15 cellular contexts compared by ENCODE assay signal in the genomic region with DNA sequence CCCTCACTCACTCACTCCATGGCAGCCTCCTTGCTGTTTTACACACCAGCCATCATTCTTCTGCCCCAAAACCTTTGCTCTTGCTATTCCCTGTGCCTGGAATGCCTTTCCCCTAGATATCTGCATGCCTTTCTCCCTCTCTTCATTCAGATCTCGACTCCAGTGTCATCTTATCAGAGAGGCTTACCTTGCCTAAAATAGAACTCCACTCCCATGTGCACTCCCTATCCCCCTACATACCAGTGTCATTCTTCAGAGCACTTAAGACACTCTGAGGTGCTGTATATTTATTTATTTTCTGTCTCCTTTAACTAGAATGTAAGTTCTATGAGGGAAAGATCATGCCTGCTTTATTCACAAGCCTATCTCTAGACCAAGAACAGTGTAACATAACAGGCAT. TPM values are rescaled to one million over a fixed set of nuclear protein-coding genes. Genes with fewer than 3 reads are reported as not detected.
A peak's percentile ranks its signal among the peaks of the same experiment; 100 is the strongest.
DNase-seq lines count a peak whose midpoint lies in the region; ATAC-seq and TF ChIP-seq lines count a peak whose summit lies in the region.
"Had no signal": no experiment of that assay in that cellular context is flagged by ENCODE, and none has a peak within 500 bp of the region (broad histone marks: within the 10 kb centered on the region; RNA-seq: fewer than 3 reads in every experiment).

No MANE protein-coding gene starts in this region.

- no peaks in the 10 kb centered on the region for H3K9me3 ChIP-seq in H9 (ENCODE audit: control insufficient read depth, low read depth, low read length)
- no peaks in the 10 kb centered on the region for H3K9me3 ChIP-seq in body of pancreas
- no peaks in the 10 kb centered on the region for H3K9me3 ChIP-seq in T-helper 17 cell (ENCODE audit: control insufficient read depth, low read length, poor library complexity, severe bottlenecking)
- H3K9me3 ChIP-seq: BLaER1, HAP-1 had no signal

- no peaks in the 10 kb centered on the region for H3K27me3 Mint-ChIP-seq in H9 (ENCODE audit: low read depth)
- no peaks in the 10 kb centered on the region for H3K27me3 Mint-ChIP-seq in T-helper 17 cell

- no peak overlapping the region for H2BK20ac ChIP-seq in H9 (ENCODE audit: low read depth, low read length, poor library complexity, severe bottlenecking)

- ATAC-seq in Right ventricle myocardium superior (ENCODE audit: poor library complexity): peak; percentile 72
- ATAC-seq in HG03521 (IDR thresholded peaks at IDR 0.05; ENCODE audit: unreplicated experiment): no peak
- no peak for ATAC-seq in body of pancreas
- no peak for ATAC-seq in T-helper 17 cell
- ATAC-seq: CD8-positive, alpha-beta T cell; GM12878 had no signal

- H3K79me1 ChIP-seq in H9 (ENCODE audit: insufficient read depth, low read depth, low read length, poor library complexity, severe bottlenecking) (no peaks in the 10 kb centered on the region), mesendoderm (ENCODE audit: low read length) (no peaks in the 10 kb centered on the region)

- H4K5ac ChIP-seq in H9 (ENCODE audit: insufficient read length, low read depth, low read length): no peak overlapping the region
- no peak overlapping the region for H4K5ac ChIP-seq in mesendoderm (ENCODE audit: low read length)

- no peaks in the 10 kb centered on the region for H3K9me3 Mint-ChIP-seq in H9

- H3K4me3 Mint-ChIP-seq in H9: no peak overlapping the region
- no peak overlapping the region for H3K4me3 Mint-ChIP-seq in T-helper 17 cell
- H3K4me3 Mint-ChIP-seq: CD14-positive monocyte; CD8-positive, alpha-beta T cell had no signal

- H3K9ac ChIP-seq in H9 (ENCODE audit: extremely low read depth, insufficient read length, low read length) (no peak overlapping the region), mesendoderm (ENCODE audit: low read length) (no peak overlapping the region)
- H3K9ac ChIP-seq: BLaER1 had no signal

- H3K4me1 ChIP-seq in H9 (ENCODE audit: insufficient read depth, low read length): no peaks in the 10 kb centered on the region; the same call in 1 of the 2 replicates
- no peaks in the 10 kb centered on the region for H3K4me1 ChIP-seq in mesendoderm (ENCODE audit: control insufficient read depth, low read depth, low read length)
- H3K4me1 ChIP-seq in body of pancreas: no peaks in the 10 kb centered on the region
- H3K4me1 ChIP-seq: BLaER1 had no signal

- H3K4me3 ChIP-seq in mesendoderm (ENCODE audit: low read length) (no peak overlapping the region), body of pancreas (no peak overlapping the region)
- H3K4me3 ChIP-seq: BLaER1, GM12878, HAP-1 had no signal

- no peak overlapping the region for H2AK5ac ChIP-seq in H9 (ENCODE audit: insufficient read length, low read length)
- no peak overlapping the region for H2AK5ac ChIP-seq in mesendoderm (ENCODE audit: low read length)

- no peak overlapping the region for H2BK12ac ChIP-seq in H9 (ENCODE audit: insufficient read length, low read depth, low read length)

- no peaks in the 10 kb centered on the region for H4K20me1 ChIP-seq in H9 (ENCODE audit: control insufficient read depth, insufficient read depth, insufficient read length)
- H4K20me1 ChIP-seq: BLaER1 had no signal

- DNase-seq in Right ventricle myocardium superior (no peak), cardiac septum (ENCODE audit: low spot score) (no peak), H9 (no peak), mesendoderm (peak; percentile 17), body of pancreas (no peak), T-helper 17 cell (no peak)
- DNase-seq: 8988T; Calu3; CD8-positive, alpha-beta T cell; DMS79 treated with DMSO at 0.1 percent for 48 hours had no signal

- peak overlapping the region; percentile 6 to 30 (median 25); a peak in 2 of 7 replicates for H3K27ac Mint-ChIP-seq in H9
- no peak overlapping the region for H3K27ac Mint-ChIP-seq in T-helper 17 cell
- H3K27ac Mint-ChIP-seq: CD8-positive, alpha-beta T cell had no signal

- H3K79me2 ChIP-seq in H9 (ENCODE audit: insufficient read depth, low read length) (no peaks in the 10 kb centered on the region), mesendoderm (ENCODE audit: control insufficient read depth, insufficient read depth, low read length) (no peaks in the 10 kb centered on the region)

- no peak overlapping the region for H2BK15ac ChIP-seq in H9 (ENCODE audit: low read depth, low read length)
- no peak overlapping the region for H2BK15ac ChIP-seq in mesendoderm (replicated peaks; ENCODE audit: low read depth)

- H2BK120ac ChIP-seq in H9 (ENCODE audit: low read depth, low read length, poor library complexity, severe bottlenecking): no peak overlapping the region
- no peak overlapping the region for H2BK120ac ChIP-seq in mesendoderm (ENCODE audit: low read depth, low read length)

- no peak overlapping the region for H4K91ac ChIP-seq in H9 (ENCODE audit: insufficient read length, low read depth, low read length)

- H3T11ph ChIP-seq in H9 (ENCODE audit: low read length): no peak overlapping the region

- H3K23ac ChIP-seq in H9 (ENCODE audit: insufficient read length, low read depth, low read length) (no peak overlapping the region), mesendoderm (ENCODE audit: low read length) (no peak overlapping the region)

- intact Hi-C loops in Right ventricle myocardium superior (cut with DNase I): no loop called here
- intact Hi-C loops in cardiac septum (cut with DNase I): no loop called here
- intact Hi-C loops in body of pancreas (cut with DNase I): no loop called here

- H2BK5ac ChIP-seq in H9 (ENCODE audit: insufficient read length, low read length) (no peak overlapping the region), mesendoderm (ENCODE audit: low read length) (no peak overlapping the region)

- H4K8ac ChIP-seq in H9 (replicated peaks; ENCODE audit: insufficient read length, low read depth, low read length) (no peak overlapping the region), mesendoderm (ENCODE audit: low read depth, low read length) (no peak overlapping the region)

- H2AFZ ChIP-seq in H9 (ENCODE audit: low read length): no peak overlapping the region

- no peak overlapping the region for H3K18ac ChIP-seq in H9 (ENCODE audit: insufficient read length, low read depth, low read length)
- no peak overlapping the region for H3K18ac ChIP-seq in mesendoderm (ENCODE audit: low read length)

- no CpG with 5 or more reads among the region's 1 CpG for WGBS in H9 (ENCODE audit: extremely low coverage, insufficient read length, low lambda C conversion rate)
- WGBS in mesendoderm (ENCODE audit: extremely low coverage, insufficient coverage, low lambda C conversion rate): no CpG with 5 or more reads among the region's 1 CpG
- 31 to 55% methylated on average over 1 of the region's 1 CpG for WGBS in body of pancreas, 2 donors

- no peaks in the 10 kb centered on the region for H3K23me2 ChIP-seq in H9 (ENCODE audit: insufficient read length, low read depth, low read length, poor library complexity, severe bottlenecking)

- TF ChIP-seq POLR2A in body of pancreas (IDR thresholded peaks at IDR 0.05): no peak

- TF ChIP-seq CTCF in H9 (conservative IDR thresholded peaks at IDR 0.05) (no peak), body of pancreas (IDR thresholded peaks at IDR 0.05) (no peak)

- H3K27ac ChIP-seq in H9 (ENCODE audit: insufficient read length, low read depth, low read length) (no peak overlapping the region), mesendoderm (ENCODE audit: low read depth, low read length) (no peak overlapping the region), body of pancreas (no peak overlapping the region)
- H3K27ac ChIP-seq: BLaER1 had no signal

- H3K4me1 Mint-ChIP-seq in H9 (peaks cover 2 to 3% of the 10 kb centered on the region in 2 experiments; a peak in 3 of 4 replicates), T-helper 17 cell (peaks cover 3% of the 10 kb centered on the region)

- no peak overlapping the region for H3K14ac ChIP-seq in H9 (ENCODE audit: insufficient read depth, low read length)

- no peaks in the 10 kb centered on the region for H3K36me3 ChIP-seq in mesendoderm (ENCODE audit: control insufficient read depth, insufficient read depth, low read length)
- H3K36me3 ChIP-seq in body of pancreas (replicated peaks in 1 of 2; ENCODE audit: insufficient read depth in 1 of 2, low read depth in 2 of 2): no peaks in the 10 kb centered on the region

- no peaks in the 10 kb centered on the region for H3K27me3 ChIP-seq in H9 (ENCODE audit: insufficient read depth, low read length)
- H3K27me3 ChIP-seq in mesendoderm (ENCODE audit: insufficient read depth, low read length, poor library complexity): no peaks in the 10 kb centered on the region
- no peaks in the 10 kb centered on the region for H3K27me3 ChIP-seq in body of pancreas
- H3K27me3 ChIP-seq: BLaER1 had no signal

- H3K4me2 ChIP-seq in H9 (ENCODE audit: insufficient read depth, insufficient read length, low read length) (no peak overlapping the region), mesendoderm (ENCODE audit: low read length) (no peak overlapping the region)
- H3K4me2 ChIP-seq: BLaER1 had no signal

- H3K56ac ChIP-seq in H9 (ENCODE audit: insufficient read length, low read depth, low read length) (no peak overlapping the region), mesendoderm (ENCODE audit: low read length) (no peak overlapping the region)

- peaks cover 11 to 39% (median 32%) of the 10 kb centered on the region in 3 experiments; a peak in 6 of 7 replicates for H3K36me3 Mint-ChIP-seq in H9 (ENCODE audit: insufficient read depth in 1 of 3, low read depth in 3 of 3)
- H3K36me3 Mint-ChIP-seq in T-helper 17 cell (ENCODE audit: low read depth): no peaks in the 10 kb centered on the region

- no peak overlapping the region for H3K4ac ChIP-seq in H9 (ENCODE audit: low read depth, low read length)
- no peak overlapping the region for H3K4ac ChIP-seq in mesendoderm (ENCODE audit: low read depth, low read length)

RNA-seq across cellular contexts. Expression of a gene that starts 45.1 kb away (rescaled TPM):
- 1.7 TPM for total RNA-seq in Right ventricle myocardium superior
- 2.8 TPM for total RNA-seq in cardiac septum
- 32.9 and 38.3 TPM in 2 replicates for total RNA-seq in H9 (2021)
- polyA plus RNA-seq in mesendoderm (2013, experiment 1 of 2): 28.8 TPM
- 27.5 TPM for polyA plus RNA-seq in mesendoderm (2013, experiment 2 of 2)
- 1 to 10 TPM; 1.3 to 3.4 TPM for total RNA-seq in body of pancreas
- 1 to 10 TPM; 5.1 to 6.5 TPM for total RNA-seq in T-helper 17 cell

RNA-seq across cellular contexts. Expression of a gene that starts 45.4 kb away (rescaled TPM):
- total RNA-seq in Right ventricle myocardium superior (59.2 TPM), cardiac septum (52.9 TPM), H9 (2021) (33.8 and 37.0 TPM in 2 replicates), body of pancreas (10 to 100 TPM; 17.4 to 28.0 TPM), T-helper 17 cell (10 to 100 TPM; 32.9 to 51.7 TPM)
- polyA plus RNA-seq in mesendoderm (2013, experiment 1 of 2): 135 TPM
- 145 TPM for polyA plus RNA-seq in mesendoderm (2013, experiment 2 of 2)
